Comparison of ENCODE assay signal across 8 cellular contexts in the genomic region with DNA sequence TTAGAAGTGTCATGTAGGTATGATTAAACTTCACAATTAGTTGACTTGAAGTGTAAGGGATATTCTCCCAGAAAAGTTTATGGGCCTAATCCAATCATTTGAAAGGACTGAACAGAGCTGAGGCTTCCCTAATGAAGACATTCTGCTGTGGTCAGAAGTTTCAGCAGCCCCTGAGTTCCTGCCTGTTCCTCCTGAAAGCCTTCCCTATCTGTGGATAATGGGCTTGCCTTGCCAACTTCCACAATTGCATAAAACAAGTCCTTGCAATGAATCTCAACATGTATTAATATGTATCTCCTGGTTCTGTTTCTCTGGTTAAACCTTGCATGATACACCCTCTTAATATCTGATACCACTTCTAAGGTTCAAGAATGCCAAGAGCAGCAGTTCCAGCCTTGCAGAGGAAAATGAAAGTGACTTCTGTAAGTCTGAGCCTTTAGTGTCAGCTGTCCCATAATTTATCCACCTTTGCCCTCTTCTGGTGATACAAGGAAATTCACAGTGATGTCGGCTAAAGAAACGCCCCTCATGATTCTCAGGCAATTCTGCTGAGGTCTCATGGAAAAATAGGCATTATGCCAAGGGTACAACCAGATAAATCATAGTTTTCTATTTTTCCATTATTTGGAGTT.
DNase-seq lines count a peak whose midpoint lies in the region; ATAC-seq and TF ChIP-seq lines count a peak whose summit lies in the region.

No MANE protein-coding gene starts in this region.

- H3K4me1 ChIP-seq in osteoblast (ENCODE audit: insufficient read depth, low read length), result no peaks in the 10 kb centered on the region

- peaks cover 2% of the 10 kb centered on the region for H3K4me1 Mint-ChIP-seq in T-helper 2 cell treated with Interferon-gamma antibody and Interleukin-4, amounts not matched to agents 5 μg/mL and 100 μg/mL, for 36 hours (ENCODE audit: low read depth)

- peak; percentile 53 to 64 for DNase-seq in AML-193 (lab: John Stamatoyannopoulos, UW)
- DNase-seq in NCI-H1105 treated with DMSO at 0.1 percent for 48 hours (lab: John Stamatoyannopoulos, UW), result peak; percentile 73
- DNase-seq in T-helper 2 cell treated with Interferon-gamma antibody and Interleukin-4, amounts not matched to agents 5 μg/mL and 100 μg/mL, for 36 hours (ENCODE audit: low spot score), result peak; percentile 12
- peak; percentile 60 for DNase-seq in fibroblast of pulmonary artery (ENCODE audit: low read depth)
- DNase-seq in osteoblast (ENCODE audit: insufficient read length, low spot score, missing footprints), result no peak
- DNase-seq in stimulated activated CD4-positive, alpha-beta T cell treated with anti-CD3 and anti-CD28 coated beads, Interleukin-4, amount 100 ng/mL, for 4 hours, result no peak

- H3K36me3 ChIP-seq in osteoblast (ENCODE audit: insufficient read depth, low read length), result no peaks in the 10 kb centered on the region

- H2AFZ ChIP-seq in osteoblast (ENCODE audit: low read length), result no peak overlapping the region

- peaks cover 14% of the 10 kb centered on the region for H3K27me3 ChIP-seq in osteoblast (ENCODE audit: insufficient read depth, low read length)

- no peaks in the 10 kb centered on the region for H3K9me3 Mint-ChIP-seq in T-helper 2 cell treated with Interferon-gamma antibody and Interleukin-4, amounts not matched to agents 5 μg/mL and 100 μg/mL, for 36 hours

- H4K20me1 ChIP-seq in osteoblast (ENCODE audit: insufficient read depth, low read length), result no peaks in the 10 kb centered on the region

- H3K27ac ChIP-seq in osteoblast (ENCODE audit: low read depth, low read length), result no peak overlapping the region

- no peaks in the 10 kb centered on the region for H3K27me3 Mint-ChIP-seq in T-helper 2 cell treated with Interferon-gamma antibody and Interleukin-4, amounts not matched to agents 5 μg/mL and 100 μg/mL, for 36 hours (ENCODE audit: low read depth)

- no peaks in the 10 kb centered on the region for H3K9me3 ChIP-seq in osteoblast (ENCODE audit: low read depth, low read length)

- H3K27ac Mint-ChIP-seq in T-helper 2 cell treated with Interferon-gamma antibody and Interleukin-4, amounts not matched to agents 5 μg/mL and 100 μg/mL, for 36 hours, result no peak overlapping the region

- H3K36me3 Mint-ChIP-seq in T-helper 2 cell treated with Interferon-gamma antibody and Interleukin-4, amounts not matched to agents 5 μg/mL and 100 μg/mL, for 36 hours (ENCODE audit: low read depth), result no peaks in the 10 kb centered on the region

- TF ChIP-seq CTCF in GM12875 (IDR thresholded peaks at IDR 0.05; ENCODE audit: borderline replicate concordance, insufficient read depth, low read depth, low read length), result peak; percentile 51; the same call in 1 of the 2 replicates
- TF ChIP-seq CTCF in fibroblast of pulmonary artery (IDR thresholded peaks at IDR 0.05; ENCODE audit: low read length, missing control alignments), result peak; percentile 47
- TF ChIP-seq CTCF in osteoblast (IDR thresholded peaks at IDR 0.05; ENCODE audit: extremely low read depth, low read depth, low read length), result peak; percentile 53

- no peaks in the 10 kb centered on the region for H3K79me2 ChIP-seq in osteoblast (ENCODE audit: insufficient read depth, low read length)

- ATAC-seq in HG02642 (IDR thresholded peaks at IDR 0.05; ENCODE audit: poor library complexity, unreplicated experiment), result peak; percentile 79

- H3K4me2 ChIP-seq in osteoblast (ENCODE audit: insufficient read depth, low read length), result peak overlapping the region; percentile 55

- H3K4me3 ChIP-seq in GM12875 (ENCODE audit: low read depth, low read length), result no peak overlapping the region
- H3K4me3 ChIP-seq in fibroblast of pulmonary artery (replicated peaks; ENCODE audit: low read depth, low read length), result no peak overlapping the region
- H3K4me3 ChIP-seq in osteoblast (ENCODE audit: insufficient read depth, low read length), result no peak overlapping the region

- no peak overlapping the region for H3K4me3 Mint-ChIP-seq in T-helper 2 cell treated with Interferon-gamma antibody and Interleukin-4, amounts not matched to agents 5 μg/mL and 100 μg/mL, for 36 hours

Comparison
In these comparisons a context has a peak if more than half of its experiments do, and no peak if none do; other contexts are left out.
1. DNase-seq: peak in AML-193 (2 of 2), NCI-H1105 treated with DMSO at 0.1 percent for 48 hours (single experiment), T-helper 2 cell treated with Interferon-gamma antibody and Interleukin-4, amounts not matched to agents 5 μg/mL and 100 μg/mL, for 36 hours (single experiment) and fibroblast of pulmonary artery (single experiment); none in osteoblast (single experiment) and stimulated activated CD4-positive, alpha-beta T cell treated with anti-CD3 and anti-CD28 coated beads, Interleukin-4, amount 100 ng/mL, for 4 hours (0 of 2).
2. Peak in every context shown above with its lines, with median percentiles within 50 percentile points of each other: CTCF ChIP-seq.